Comparison of ENCODE assay signal across 24 cellular contexts in genomic region chr5:158388018-158388417, GRCh38.
DNase-seq lines count a peak whose midpoint lies in the region; ATAC-seq and TF ChIP-seq lines count a peak whose summit lies in the region.
"Had no signal": no experiment of that assay in that cellular context is flagged by ENCODE, and none has a peak within 500 bp of the region (broad histone marks: within the 10 kb centered on the region; RNA-seq: fewer than 3 reads in every experiment).

No MANE protein-coding gene starts in this region.

- peaks cover 66% of the 10 kb centered on the region for H3K4me1 ChIP-seq in BLaER1
- peaks cover 19% of the 10 kb centered on the region in 2 experiments for H3K4me1 ChIP-seq in SK-N-SH (ENCODE audit: control insufficient read depth in 1 of 2, insufficient read depth in 2 of 2, low read depth in 1 of 2, low read length in 1 of 2)

- H3F3A ChIP-seq in SK-N-SH (replicated peaks; ENCODE audit: insufficient read depth), result peaks cover 38% of the 10 kb centered on the region

- H3K4me3 ChIP-seq in BLaER1 (peak overlapping the region; percentile 65), SK-N-SH (ENCODE audit: low read depth in 2 of 2, low read length in 1 of 2) (no peak overlapping the region)
- H3K4me3 ChIP-seq: A549, GM12878 had no signal

- H3K4me3 Mint-ChIP-seq in endothelial cell (ENCODE audit: unreplicated experiment), result no peak overlapping the region
- H3K4me3 Mint-ChIP-seq: CD14-positive monocyte; CD8-positive, alpha-beta memory T cell had no signal

- no peak for ATAC-seq in HG02885 (IDR thresholded peaks at IDR 0.05; ENCODE audit: poor library complexity, unreplicated experiment)
- ATAC-seq: A549, GM12878, HCT116 had no signal

- H3K9me2 ChIP-seq in SK-N-SH, result no peaks in the 10 kb centered on the region

- H3K27me3 Mint-ChIP-seq in endothelial cell (ENCODE audit: unreplicated experiment), result peaks cover 2% of the 10 kb centered on the region
- H3K27me3 Mint-ChIP-seq: CD8-positive, alpha-beta memory T cell had no signal

- peak overlapping the region; percentile 83 for H3K9ac ChIP-seq in BLaER1
- no peak overlapping the region for H3K9ac ChIP-seq in SK-N-SH

- H3K9me3 ChIP-seq in BLaER1, result peaks cover 44% of the 10 kb centered on the region
- H3K9me3 ChIP-seq in SK-N-SH, result no peaks in the 10 kb centered on the region
- H3K9me3 ChIP-seq: A549 had no signal

- no peaks in the 10 kb centered on the region for H3K79me2 ChIP-seq in SK-N-SH (ENCODE audit: insufficient read depth)

- H2AFZ ChIP-seq in SK-N-SH (ENCODE audit: low read depth), result no peak overlapping the region

- TF ChIP-seq RAD21 in SK-N-SH (IDR thresholded peaks at IDR 0.05; ENCODE audit: low read length), result peak; percentile 36

- DNase-seq in SK-N-SH (peak; percentile 50), fibroblast of gingiva (ENCODE audit: low read depth) (peak; percentile 22), mucosa of gallbladder (ENCODE audit: low spot score) (peak; percentile 83), endothelial cell (ENCODE audit: low spot score) (no peak), NCI-H510A treated with DMSO at 0.1 percent for 48 hours (lab: John Stamatoyannopoulos, UW) (no peak)
- DNase-seq: AML-193; CD8-positive, alpha-beta memory T cell; DMS 273 treated with DMSO at 0.1 percent for 48 hours; DMS79; GDM1; NCI-H1048; NCI-H1417; NCI-H1694 treated with DMSO at 0.1 percent for 48 hours; NCI-H2081; NCI-H2227 treated with DMSO at 0.1 percent for 48 hours; NCI-H748 treated with DMSO at 0.1 percent for 48 hours; SIG-M5 had no signal

- H4K20me1 ChIP-seq in BLaER1 (no peaks in the 10 kb centered on the region), SK-N-SH (ENCODE audit: insufficient read depth) (no peaks in the 10 kb centered on the region)

- POLR2A ChIA-PET in SK-N-SH (lab: Yijun Ruan, JAX), result no interaction called here

- 61% methylated on average over 9 of the region's 9 CpGs for WGBS in SK-N-SH (ENCODE audit: low lambda C conversion rate)

- H3K36me3 ChIP-seq in BLaER1 (peaks cover 62% of the 10 kb centered on the region), SK-N-SH (replicated peaks in 1 of 2; ENCODE audit: control insufficient read depth in 1 of 2, insufficient read depth in 2 of 2, low read length in 1 of 2) (no peaks in the 10 kb centered on the region)

- no peaks in the 10 kb centered on the region for H3K4me1 Mint-ChIP-seq in endothelial cell (ENCODE audit: unreplicated experiment)
- H3K4me1 Mint-ChIP-seq: CD8-positive, alpha-beta memory T cell had no signal

- CTCF ChIA-PET in SK-N-SH (lab: Yijun Ruan, JAX), result interaction anchor here (0.5 to 1.9 kb wide), 7 partner anchors 26 to 313 kb away, joined by 3 to 5 read pairs (median 4); no protein-coding TSS in a partner anchor

- TF ChIP-seq CTCF in SK-N-SH (IDR thresholded peaks at IDR 0.05) (no peak), endothelial cell (IDR thresholded peaks at IDR 0.05; ENCODE audit: unreplicated experiment) (no peak)

- H3K4me2 ChIP-seq in BLaER1, result peak overlapping the region; percentile 74
- no peak overlapping the region for H3K4me2 ChIP-seq in SK-N-SH
- H3K4me2 ChIP-seq: A549 had no signal

- no peaks in the 10 kb centered on the region for H3K36me3 Mint-ChIP-seq in endothelial cell (ENCODE audit: low read depth, unreplicated experiment)
- H3K36me3 Mint-ChIP-seq: CD8-positive, alpha-beta memory T cell had no signal

- H3K27ac ChIP-seq in BLaER1, result peak overlapping the region; percentile 94
- peak overlapping the region in 1 of 2 experiments; percentile 84; a peak in 3 of 4 replicates for H3K27ac ChIP-seq in SK-N-SH (ENCODE audit: low read depth in 2 of 2, low read length in 1 of 2)
- H3K27ac ChIP-seq: A549, HL-60 had no signal

- peak in 1 of 2 experiments; percentile 81; a peak in 1 of 4 replicates for TF ChIP-seq EP300 in SK-N-SH (IDR thresholded peaks at IDR 0.05; ENCODE audit: borderline replicate concordance in 1 of 2, low read depth in 1 of 2, low read length in 1 of 2)

- H3K27me3 ChIP-seq in BLaER1 (no peaks in the 10 kb centered on the region), SK-N-SH (ENCODE audit: insufficient read depth) (no peaks in the 10 kb centered on the region)

- no peak overlapping the region for H3K27ac Mint-ChIP-seq in endothelial cell (ENCODE audit: unreplicated experiment)
- H3K27ac Mint-ChIP-seq: CD14-positive monocyte; CD8-positive, alpha-beta memory T cell had no signal

- no peaks in the 10 kb centered on the region for H3K9me3 Mint-ChIP-seq in endothelial cell (ENCODE audit: unreplicated experiment)

TF ChIP-seq in SK-N-SH, 30 proteins besides CTCF, POLR2A, EP300 and RAD21 (continues in another document):
- TF ChIP-seq NRF1 (IDR thresholded peaks at IDR 0.05; ENCODE audit: low read depth, low read length) (no peak), FOXM1 (IDR thresholded peaks at IDR 0.05; ENCODE audit: low read depth) (no peak), RFX5 (IDR thresholded peaks at IDR 0.05; ENCODE audit: low read length) (0 out of 2 replicates have a peak, but pooled peaks have one; percentile 38), POLR2AphosphoS5 (IDR thresholded peaks at IDR 0.05; ENCODE audit: low read depth, low read length) (no peak), TCF12 (IDR thresholded peaks at IDR 0.05) (no peak), RXRA (IDR thresholded peaks at IDR 0.05; ENCODE audit: borderline replicate concordance, low read depth) (no peak), NFIC (IDR thresholded peaks at IDR 0.05; ENCODE audit: borderline replicate concordance) (no peak), IRF3 (IDR thresholded peaks at IDR 0.05; ENCODE audit: low read depth, low read length) (no peak), USF1 (IDR thresholded peaks at IDR 0.05; ENCODE audit: borderline replicate concordance, low read depth) (no peak), CHD2 (IDR thresholded peaks at IDR 0.05; ENCODE audit: low read length, partially characterized antibody) (peak; percentile 64), MAX (IDR thresholded peaks at IDR 0.05; ENCODE audit: low read depth) (no peak), PBX3 (IDR thresholded peaks at IDR 0.05) (no peak), TAF1 (IDR thresholded peaks at IDR 0.05; ENCODE audit: borderline replicate concordance, low read depth, low read length) (no peak), RCOR1 (IDR thresholded peaks at IDR 0.05; ENCODE audit: low read length) (peak; percentile 77), REST (IDR thresholded peaks at IDR 0.05; ENCODE audit: low read depth, low read length) (no peak), GATA2 (CRISPR knock-in tag; IDR thresholded peaks at IDR 0.05) (peak; percentile 98), FOXJ3 (CRISPR knock-in tag; IDR thresholded peaks at IDR 0.05) (peak; percentile 90), FOSL2 (IDR thresholded peaks at IDR 0.05; ENCODE audit: borderline replicate concordance, low read depth) (no peak)

Comparison
In these comparisons a context has a peak if more than half of its experiments do, and no peak if none do; other contexts are left out.
1. DNase-seq: peak in SK-N-SH (single experiment), fibroblast of gingiva (single experiment) and mucosa of gallbladder (single experiment); none in endothelial cell (single experiment) and NCI-H510A treated with DMSO at 0.1 percent for 48 hours (single experiment).